8 cellular contexts compared by ENCODE assay signal in genomic region chr14:20327005-20327869, GRCh38. TPM values are rescaled to one million over a fixed set of nuclear protein-coding genes. Genes with fewer than 3 reads are reported as not detected.
DNase-seq lines count a peak whose midpoint lies in the region; ATAC-seq and TF ChIP-seq lines count a peak whose summit lies in the region.

No MANE protein-coding gene starts in this region.

- H3K27ac ChIP-seq in PC-3 (ENCODE audit: low read length) (no peak overlapping the region), mammary epithelial cell (ENCODE audit: insufficient read depth, low read depth, low read length) (no peak overlapping the region)

- ATAC-seq in PC-3, result peak; percentile 45; the same call in 1 of the 2 replicates

- no TSS peak for BruUV-seq in PC-3 (replicated peaks; lab: Mats Ljungman, UMichigan)
- BruUV-seq in mammary epithelial cell (replicated peaks; lab: Mats Ljungman, UMichigan), result no TSS peak

- intact Hi-C loops in PC-3 (cut with micrococcal nuclease) (loop anchor here (1.0 to 5.0 kb wide), 3 partner anchors 85 to 282 kb away; partner anchors contain the start of gene TEP1), mammary epithelial cell (cut with micrococcal nuclease) (loop anchor here (1.0 to 5.0 kb wide), 4 partner anchors 16 to 282 kb away; partner anchors contain the start of genes APEX1 and PARP2)

- peaks cover 47% of the 10 kb centered on the region for H3K79me2 ChIP-seq in PC-3 (ENCODE audit: low read length)
- H3K79me2 ChIP-seq in mammary epithelial cell (ENCODE audit: insufficient read depth, low read length), result peaks cover 87% of the 10 kb centered on the region

- 44% methylated on average over 8 of the region's 8 CpGs for WGBS in mammary epithelial cell (ENCODE audit: low coverage, missing lambda C conversion rate)

- dilution Hi-C loops in mammary epithelial cell (cut with HindIII; ENCODE audit: low sequenced_read_pairs), result loop anchor here (5.0 kb wide), 1 partner anchor 85 kb away; the partner anchor contains the start of gene TEP1

- no peak overlapping the region for H2AFZ ChIP-seq in PC-3 (ENCODE audit: low read length)
- no peak overlapping the region for H2AFZ ChIP-seq in mammary epithelial cell (ENCODE audit: low read depth, low read length)

- DNase-seq in AG10803 (ENCODE audit: low read depth) (peak; percentile 68), KG1 (lab: John Stamatoyannopoulos, UW) (peak; percentile 44), PC-3 (peak; percentile 81), mammary epithelial cell (peak; percentile 50), kidney epithelial cell (ENCODE audit: low read depth) (no peak), stromal cell of bone marrow (ENCODE audit: low read depth) (peak; percentile 62)
- no peak for DNase-seq in activated CD4-positive, CD25-positive, alpha-beta regulatory T cell treated with anti-CD3 and anti-CD28 coated beads, Interleukin-2, amount 50 U/mL, for 72 hours

- no peaks in the 10 kb centered on the region for H3F3A ChIP-seq in PC-3 (ENCODE audit: low read length, unreplicated experiment)

- H3K4me2 ChIP-seq in PC-3 (ENCODE audit: low read length) (peak overlapping the region; percentile 27; the same call in 1 of the 2 replicates), mammary epithelial cell (ENCODE audit: insufficient read depth, low read depth, low read length) (no peak overlapping the region)

- no peaks in the 10 kb centered on the region for H3K9me3 ChIP-seq in PC-3 (ENCODE audit: low read length)
- no peaks in the 10 kb centered on the region for H3K9me3 ChIP-seq in mammary epithelial cell (replicated peaks; ENCODE audit: insufficient read depth, low read length)

- peaks cover 35% of the 10 kb centered on the region for H3K36me3 ChIP-seq in PC-3 (ENCODE audit: low read depth, low read length)
- H3K36me3 ChIP-seq in mammary epithelial cell (ENCODE audit: insufficient read depth, low read length), result peaks cover 23% of the 10 kb centered on the region
- H3K36me3 ChIP-seq in kidney epithelial cell (ENCODE audit: control insufficient read depth, insufficient read depth, low read length), result no peaks in the 10 kb centered on the region

- peaks cover 10% of the 10 kb centered on the region; the same call in 1 of the 2 replicates for H4K20me1 ChIP-seq in PC-3 (ENCODE audit: low read length)
- H4K20me1 ChIP-seq in mammary epithelial cell (ENCODE audit: insufficient read depth, low read length), result no peaks in the 10 kb centered on the region

- H3K4me3 ChIP-seq in AG10803 (ENCODE audit: low read length), result no peak overlapping the region
- H3K4me3 ChIP-seq in PC-3 (ENCODE audit: low read length), result no peak overlapping the region
- H3K4me3 ChIP-seq in mammary epithelial cell (replicated peaks in 1 of 3; ENCODE audit: insufficient read depth in 1 of 3, low read depth in 2 of 3, low read length in 3 of 3), result no peak overlapping the region
- no peak overlapping the region for H3K4me3 ChIP-seq in kidney epithelial cell (ENCODE audit: low read depth, low read length)

- POLR2A ChIA-PET in PC-3 (lab: Charles Lee; ENCODE audit: unreplicated experiment), result interaction anchor here (0.9 kb wide), 1 partner anchor 16 kb away, joined by 7 read pairs; the partner anchor contains the start of gene PARP2

- H3K9ac ChIP-seq in PC-3 (ENCODE audit: low read length), result no peak overlapping the region
- no peak overlapping the region for H3K9ac ChIP-seq in mammary epithelial cell (ENCODE audit: insufficient read depth, low read length)

- in situ Hi-C loops in mammary epithelial cell (cut with MboI; ENCODE audit: low sequenced_read_pairs in 2 of 2), result loop anchor here (5.0 to 25.0 kb wide), 4 partner anchors 135 to 360 kb away; partner anchors contain the start of genes ANG (in 1 of the 2), APEX1 (in 1 of the 2), OSGEP (in 1 of the 2) and PIP4P1 (in 1 of the 2)

- H3K27me3 ChIP-seq in PC-3 (ENCODE audit: low read length) (no peaks in the 10 kb centered on the region), mammary epithelial cell (ENCODE audit: insufficient read depth, low read length) (no peaks in the 10 kb centered on the region), kidney epithelial cell (ENCODE audit: control insufficient read depth, insufficient read depth, low read length) (no peaks in the 10 kb centered on the region)

- TF ChIP-seq CTCF in AG10803 (conservative IDR thresholded peaks at IDR 0.05; ENCODE audit: low read length) (peak; percentile 74), GM12874 (IDR thresholded peaks at IDR 0.05; ENCODE audit: insufficient read depth, low read depth, low read length) (peak; percentile 38; the same call in 1 of the 2 replicates), PC-3 (conservative IDR thresholded peaks at IDR 0.05; ENCODE audit: low read depth, low read length) (peak; percentile 88), mammary epithelial cell (conservative IDR thresholded peaks at IDR 0.05 in 1 of 2, IDR thresholded peaks at IDR 0.05 in 1 of 2; ENCODE audit: extremely low read depth in 1 of 2, insufficient read depth in 1 of 2, low read depth in 1 of 2, low read length in 2 of 2) (peak; percentile 51 to 60), kidney epithelial cell (IDR thresholded peaks at IDR 0.05; ENCODE audit: insufficient read depth, low read length, poor library complexity, severe bottlenecking) (peak; percentile 57)

- H3K9me2 ChIP-seq in PC-3 (replicated peaks; ENCODE audit: low read length), result no peaks in the 10 kb centered on the region

- peaks cover 7% of the 10 kb centered on the region for H3K4me1 ChIP-seq in PC-3 (ENCODE audit: insufficient read depth, low read length)
- peaks cover 12% of the 10 kb centered on the region for H3K4me1 ChIP-seq in mammary epithelial cell (ENCODE audit: insufficient read depth, low read length)

- CTCF ChIA-PET in PC-3 (lab: Charles Lee), result interaction anchor here (0.6 to 1.2 kb wide), 3 partner anchors 16 to 287 kb away, joined by 3 to 6 read pairs (median 3); partner anchors contain the start of gene PARP2
- CTCF ChIA-PET in mammary epithelial cell (lab: Charles Lee; ENCODE audit: low non-redundant PET), result interaction anchor here (1.0 kb wide), 1 partner anchor 15 kb away, joined by 19 read pairs; no protein-coding TSS in a partner anchor

RNA-seq across cellular contexts. Expression of gene CCNB1IP1, which starts 5.8 kb away (rescaled TPM):
- total RNA-seq in PC-3 (2014; rRNA removed) (32.8 and 35.0 TPM in 2 replicates), mammary epithelial cell (10 to 100 TPM; 51.2 to 55.4 TPM), kidney epithelial cell (236 and 246 TPM in 2 replicates)
- polyA plus RNA-seq in mammary epithelial cell, result 37.7 TPM
- 16.8 TPM for polyA minus RNA-seq in mammary epithelial cell

RNA-seq across cellular contexts. Expression of gene PARP2, which starts 16.2 kb away (rescaled TPM):
- total RNA-seq in PC-3 (2014; rRNA removed), result 35.6 and 38.3 TPM in 2 replicates
- total RNA-seq in mammary epithelial cell, result 10 to 100 TPM in 1 of 2 donors, 1 to 10 TPM in 1; 5.8 to 29.3 TPM
- 21.1 TPM for polyA plus RNA-seq in mammary epithelial cell
- 17.3 TPM for polyA minus RNA-seq in mammary epithelial cell
- total RNA-seq in kidney epithelial cell, result 16.2 and 22.2 TPM in 2 replicates

RNA-seq across cellular contexts. Expression of gene TTC5, which starts 21.5 kb away (rescaled TPM):
- 9.8 and 23.3 TPM in 2 replicates for total RNA-seq in PC-3 (2014; rRNA removed)
- total RNA-seq in mammary epithelial cell, result 10 to 100 TPM; 15.2 to 18.3 TPM
- 11.3 TPM for polyA plus RNA-seq in mammary epithelial cell
- polyA minus RNA-seq in mammary epithelial cell, result 3.4 TPM
- total RNA-seq in kidney epithelial cell, result 10.9 and 13.3 TPM in 2 replicates

Comparison
In these comparisons a context has a peak if more than half of its experiments do, and no peak if none do; other contexts are left out.
1. DNase-seq: peak in AG10803 (single experiment), KG1 (single experiment), PC-3 (single experiment), mammary epithelial cell (single experiment) and stromal cell of bone marrow (single experiment); none in kidney epithelial cell (single experiment) and activated CD4-positive, CD25-positive, alpha-beta regulatory T cell treated with anti-CD3 and anti-CD28 coated beads, Interleukin-2, amount 50 U/mL, for 72 hours (single experiment).
2. CTCF ChIP-seq: peak in every context shown above with its lines; median percentile 88 in PC-3; 74 in AG10803; 57 in kidney epithelial cell; 56 in mammary epithelial cell; 38 in GM12874.